9 cellular contexts compared by ENCODE assay signal in the genomic region with DNA sequence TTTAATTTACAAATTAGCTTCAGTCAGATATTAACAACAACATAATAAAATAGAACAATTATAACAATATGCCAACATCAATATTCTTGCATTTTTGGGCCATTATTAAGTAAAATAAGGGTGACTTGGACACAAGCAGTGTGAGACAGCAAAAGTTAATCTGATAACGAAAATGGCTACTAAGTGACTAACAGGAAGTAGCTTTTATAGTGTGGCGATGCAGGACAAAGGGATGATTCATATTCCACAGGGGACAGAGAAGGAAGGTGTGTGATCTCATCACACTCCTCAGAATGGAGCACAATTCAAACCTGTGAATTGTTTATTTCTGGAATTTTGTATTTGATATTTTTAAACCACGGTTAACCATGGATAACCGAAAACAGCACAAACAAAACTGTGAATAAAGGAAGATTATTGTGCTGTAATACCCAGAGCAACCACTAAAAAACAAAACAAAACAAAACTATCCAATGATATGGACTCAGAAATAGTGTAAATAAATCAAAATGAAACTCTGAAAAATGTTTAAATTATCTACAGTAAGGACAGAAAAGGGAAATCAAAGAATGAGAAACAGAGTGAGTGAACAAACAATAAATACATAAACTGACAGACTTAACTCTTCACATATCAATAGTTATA.
A peak's percentile ranks its signal among the peaks of the same experiment; 100 is the strongest.
DNase-seq lines count a peak whose midpoint lies in the region; ATAC-seq and TF ChIP-seq lines count a peak whose summit lies in the region.
"Had no signal": no experiment of that assay in that cellular context is flagged by ENCODE, and none has a peak within 500 bp of the region (broad histone marks: within the 10 kb centered on the region; RNA-seq: fewer than 3 reads in every experiment).

No MANE protein-coding gene starts in this region.

- TF ChIP-seq CTCF in LNCAP (IDR thresholded peaks at IDR 0.05) (0 out of 2 replicates have a peak, but pooled peaks have one; percentile 24), VCaP (conservative IDR thresholded peaks at IDR 0.05) (peak; percentile 46)

- H3K27ac ChIP-seq in VCaP (no peak overlapping the region), mesendoderm (ENCODE audit: low read depth, low read length) (no peak overlapping the region)

- no peaks in the 10 kb centered on the region for H3K79me1 ChIP-seq in mesendoderm (ENCODE audit: low read length)

- no peak overlapping the region for H2BK5ac ChIP-seq in mesendoderm (ENCODE audit: low read length)

- H3K27ac Mint-ChIP-seq in activated T-cell treated with anti-CD3 and anti-CD28 coated beads, Interleukin-2, amount 50 U/mL, for 24 hours, result no peak overlapping the region
- H3K27ac Mint-ChIP-seq: T-helper 2 cell treated with Interferon-gamma antibody and Interleukin-4, amounts not matched to agents 5 μg/mL and 100 μg/mL, for 36 hours had no signal

- no peaks in the 10 kb centered on the region for H3K9me3 Mint-ChIP-seq in activated T-cell treated with anti-CD3 and anti-CD28 coated beads, Interleukin-2, amount 50 U/mL, for 24 hours
- H3K9me3 Mint-ChIP-seq: T-helper 2 cell treated with Interferon-gamma antibody and Interleukin-4, amounts not matched to agents 5 μg/mL and 100 μg/mL, for 36 hours had no signal

- no peak for ATAC-seq in left lobe of liver
- no peak for ATAC-seq in GM18907 (IDR thresholded peaks at IDR 0.05; ENCODE audit: unreplicated experiment)

- H3K4me1 ChIP-seq in mesendoderm (ENCODE audit: control insufficient read depth, low read depth, low read length), result no peaks in the 10 kb centered on the region

- peaks cover 7% of the 10 kb centered on the region for H3K27me3 Mint-ChIP-seq in activated T-cell treated with anti-CD3 and anti-CD28 coated beads, Interleukin-2, amount 50 U/mL, for 24 hours

- no peak overlapping the region for H3K4me3 ChIP-seq in mesendoderm (ENCODE audit: low read length)

- no peak overlapping the region for H3K4me3 Mint-ChIP-seq in activated T-cell treated with anti-CD3 and anti-CD28 coated beads, Interleukin-2, amount 50 U/mL, for 24 hours
- H3K4me3 Mint-ChIP-seq: T-helper 2 cell treated with Interferon-gamma antibody and Interleukin-4, amounts not matched to agents 5 μg/mL and 100 μg/mL, for 36 hours had no signal

- H3K18ac ChIP-seq in mesendoderm (ENCODE audit: low read length), result no peak overlapping the region

- H3K79me2 ChIP-seq in mesendoderm (ENCODE audit: control insufficient read depth, insufficient read depth, low read length), result no peaks in the 10 kb centered on the region

- no peak overlapping the region for H4K8ac ChIP-seq in mesendoderm (ENCODE audit: low read depth, low read length)

- no peaks in the 10 kb centered on the region for H3K36me3 ChIP-seq in mesendoderm (ENCODE audit: control insufficient read depth, insufficient read depth, low read length)

- H2BK15ac ChIP-seq in mesendoderm (replicated peaks; ENCODE audit: low read depth), result no peak overlapping the region

- WGBS in mesendoderm (ENCODE audit: extremely low coverage, insufficient coverage, low lambda C conversion rate), result no CpG with 5 or more reads among the region's 4 CpGs

- no peak overlapping the region for H3K4me2 ChIP-seq in mesendoderm (ENCODE audit: low read length)

- no peaks in the 10 kb centered on the region for H3K27me3 ChIP-seq in mesendoderm (ENCODE audit: insufficient read depth, low read length, poor library complexity)

- DNase-seq in CMK (ENCODE audit: low read depth) (peak; percentile 5), mesendoderm (peak; percentile 66), left lobe of liver (ENCODE audit: low spot score) (no peak), NCI-H2107 (lab: John Stamatoyannopoulos, UW) (no peak)
- DNase-seq in activated T-cell treated with anti-CD3 and anti-CD28 coated beads, Interleukin-2, amount 50 U/mL, for 24 hours, result no peak

- no peak overlapping the region for H3K9ac ChIP-seq in mesendoderm (ENCODE audit: low read length)

- H4K5ac ChIP-seq in mesendoderm (ENCODE audit: low read length), result no peak overlapping the region

- no peaks in the 10 kb centered on the region for H3K36me3 Mint-ChIP-seq in activated T-cell treated with anti-CD3 and anti-CD28 coated beads, Interleukin-2, amount 50 U/mL, for 24 hours (ENCODE audit: low read depth)

- no peak overlapping the region for H3K56ac ChIP-seq in mesendoderm (ENCODE audit: low read length)

- no peak overlapping the region for H2BK120ac ChIP-seq in mesendoderm (ENCODE audit: low read depth, low read length)

- H2AK5ac ChIP-seq in mesendoderm (ENCODE audit: low read length), result no peak overlapping the region

- H3K4ac ChIP-seq in mesendoderm (ENCODE audit: low read depth, low read length), result no peak overlapping the region

- no peaks in the 10 kb centered on the region for H3K4me1 Mint-ChIP-seq in activated T-cell treated with anti-CD3 and anti-CD28 coated beads, Interleukin-2, amount 50 U/mL, for 24 hours (ENCODE audit: low read depth)

- no peak overlapping the region for H3K23ac ChIP-seq in mesendoderm (ENCODE audit: low read length)

Comparison
In these comparisons a context has a peak if more than half of its experiments do, and no peak if none do; other contexts are left out.
1. DNase-seq: peak in CMK (single experiment) and mesendoderm (single experiment); none in activated T-cell treated with anti-CD3 and anti-CD28 coated beads, Interleukin-2, amount 50 U/mL, for 24 hours (single experiment), left lobe of liver (single experiment) and NCI-H2107 (single experiment).